1 cellular context compared by ENCODE assay signal in the genomic region with DNA sequence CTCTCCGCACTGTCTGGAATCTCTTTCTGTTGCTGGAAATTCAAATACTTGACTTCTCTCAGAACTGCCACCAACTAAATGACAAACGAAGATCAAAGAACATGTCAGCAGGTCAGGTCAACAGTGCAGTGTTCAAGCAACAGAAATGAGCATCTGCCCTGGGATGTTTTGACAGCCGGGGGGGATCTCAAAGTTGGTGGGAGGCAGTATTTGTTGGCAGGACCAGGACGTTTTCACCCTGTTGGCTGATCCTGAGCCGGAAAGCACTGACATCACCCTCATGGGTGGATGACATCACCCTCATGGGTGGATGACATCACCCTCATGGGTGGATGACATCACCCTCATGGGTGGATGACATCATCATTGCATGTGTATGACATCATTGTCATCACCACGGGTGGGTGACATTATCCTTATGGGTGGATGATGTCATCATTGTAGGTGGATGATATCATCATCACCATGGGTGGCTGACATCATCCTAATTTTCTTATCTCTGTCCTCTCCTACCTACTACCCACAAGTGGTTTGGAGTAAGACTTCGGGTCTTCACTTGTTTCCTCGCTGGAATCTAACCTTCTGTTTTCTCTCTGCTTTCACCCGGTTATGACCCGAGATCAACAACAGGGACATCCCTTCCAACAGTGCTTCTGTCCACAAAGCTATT.
TF ChIP-seq lines count a peak whose summit lies in the region.

No MANE protein-coding gene starts in this region.

TF ChIP-seq in K562, 482 proteins besides CTCF, POLR2A, EP300 and RAD21 (continued from another document and continues in another):
- TF ChIP-seq, protein P1, sequence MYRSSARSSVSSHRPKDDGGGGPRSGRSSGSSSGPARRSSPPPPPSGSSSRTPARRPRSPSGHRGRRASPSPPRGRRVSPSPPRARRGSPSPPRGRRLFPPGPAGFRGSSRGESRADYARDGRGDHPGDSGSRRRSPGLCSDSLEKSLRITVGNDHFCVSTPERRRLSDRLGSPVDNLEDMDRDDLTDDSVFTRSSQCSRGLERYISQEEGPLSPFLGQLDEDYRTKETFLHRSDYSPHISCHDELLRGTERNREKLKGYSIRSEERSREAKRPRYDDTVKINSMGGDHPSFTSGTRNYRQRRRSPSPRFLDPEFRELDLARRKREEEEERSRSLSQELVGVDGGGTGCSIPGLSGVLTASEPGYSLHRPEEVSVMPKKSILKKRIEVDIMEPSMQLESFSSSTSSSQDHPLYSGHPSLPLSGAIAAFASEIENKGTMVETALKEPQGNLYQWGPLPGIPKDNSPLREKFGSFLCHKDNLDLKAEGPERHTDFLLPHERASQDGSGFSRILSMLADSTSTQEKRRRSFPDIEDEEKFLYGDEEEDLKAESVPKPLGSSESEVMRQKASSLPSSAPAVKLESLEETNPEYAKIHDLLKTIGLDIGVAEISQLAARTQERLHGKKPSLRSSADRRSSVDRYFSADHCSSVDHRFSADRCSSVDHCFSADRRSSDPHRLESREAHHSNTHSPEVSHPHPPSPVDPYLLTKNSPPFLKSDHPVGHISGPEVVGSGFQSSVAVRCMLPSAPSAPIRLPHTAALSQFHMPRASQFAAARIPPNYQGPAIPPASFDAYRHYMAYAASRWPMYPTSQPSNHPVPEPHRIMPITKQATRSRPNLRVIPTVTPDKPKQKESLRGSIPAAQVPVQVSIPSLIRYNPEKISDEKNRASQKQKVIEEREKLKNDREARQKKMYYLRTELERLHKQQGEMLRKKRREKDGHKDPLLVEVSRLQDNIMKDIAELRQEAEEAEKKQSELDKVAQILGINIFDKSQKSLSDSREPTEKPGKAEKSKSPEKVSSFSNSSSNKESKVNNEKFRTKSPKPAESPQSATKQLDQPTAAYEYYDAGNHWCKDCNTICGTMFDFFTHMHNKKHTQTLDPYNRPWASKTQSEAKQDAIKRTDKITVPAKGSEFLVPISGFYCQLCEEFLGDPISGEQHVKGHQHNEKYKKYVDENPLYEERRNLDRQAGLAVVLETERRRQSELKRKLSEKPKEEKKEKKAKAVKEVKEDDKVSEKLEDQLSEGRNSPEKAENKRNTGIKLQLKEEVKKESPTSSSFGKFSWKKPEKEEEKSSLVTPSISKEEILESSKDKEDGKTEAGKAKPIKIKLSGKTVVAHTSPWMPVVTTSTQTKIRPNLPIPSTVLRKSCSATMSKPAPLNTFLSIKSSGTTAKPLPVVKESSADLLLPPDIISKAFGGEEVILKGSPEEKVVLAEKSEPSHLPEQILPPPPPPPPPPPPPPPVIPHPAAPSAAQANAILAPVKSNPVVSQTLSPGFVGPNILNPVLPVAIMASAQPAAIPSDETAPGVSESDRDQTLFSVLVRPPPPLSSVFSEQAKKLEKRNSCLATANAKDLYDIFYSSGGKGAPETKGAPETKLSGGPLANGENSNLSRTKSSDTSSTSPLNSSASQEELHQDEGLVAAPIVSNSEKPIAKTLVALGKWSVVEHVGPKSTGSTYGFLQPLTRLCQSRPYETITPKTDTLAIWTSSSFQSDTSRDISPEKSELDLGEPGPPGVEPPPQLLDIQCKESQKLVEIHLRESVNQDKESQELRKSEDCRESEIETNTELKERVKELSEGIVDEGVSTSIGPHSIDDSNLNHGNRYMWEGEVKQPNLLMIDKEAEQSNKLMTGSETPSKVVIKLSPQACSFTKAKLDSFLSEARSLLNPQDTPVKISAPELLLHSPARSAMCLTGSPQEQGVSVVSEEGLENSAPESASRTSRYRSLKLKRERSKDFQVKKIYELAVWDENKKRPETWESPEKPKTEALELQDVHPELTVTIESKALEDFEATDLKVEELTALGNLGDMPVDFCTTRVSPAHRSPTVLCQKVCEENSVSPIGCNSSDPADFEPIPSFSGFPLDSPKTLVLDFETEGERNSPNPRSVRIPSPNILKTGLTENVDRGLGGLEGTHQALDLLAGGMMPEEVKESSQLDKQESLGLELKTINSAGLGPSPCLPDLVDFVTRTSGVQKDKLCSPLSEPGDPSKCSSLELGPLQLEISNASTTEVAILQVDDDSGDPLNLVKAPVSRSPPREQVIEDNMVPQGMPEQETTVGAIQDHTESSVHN (IDR thresholded peaks at IDR 0.05; ENCODE audit: borderline replicate concordance in 1 of 2, low read depth in 1 of 2): peak; percentile 88 to 99; a peak in 2 of 4 replicates
- TF ChIP-seq, protein P2, sequence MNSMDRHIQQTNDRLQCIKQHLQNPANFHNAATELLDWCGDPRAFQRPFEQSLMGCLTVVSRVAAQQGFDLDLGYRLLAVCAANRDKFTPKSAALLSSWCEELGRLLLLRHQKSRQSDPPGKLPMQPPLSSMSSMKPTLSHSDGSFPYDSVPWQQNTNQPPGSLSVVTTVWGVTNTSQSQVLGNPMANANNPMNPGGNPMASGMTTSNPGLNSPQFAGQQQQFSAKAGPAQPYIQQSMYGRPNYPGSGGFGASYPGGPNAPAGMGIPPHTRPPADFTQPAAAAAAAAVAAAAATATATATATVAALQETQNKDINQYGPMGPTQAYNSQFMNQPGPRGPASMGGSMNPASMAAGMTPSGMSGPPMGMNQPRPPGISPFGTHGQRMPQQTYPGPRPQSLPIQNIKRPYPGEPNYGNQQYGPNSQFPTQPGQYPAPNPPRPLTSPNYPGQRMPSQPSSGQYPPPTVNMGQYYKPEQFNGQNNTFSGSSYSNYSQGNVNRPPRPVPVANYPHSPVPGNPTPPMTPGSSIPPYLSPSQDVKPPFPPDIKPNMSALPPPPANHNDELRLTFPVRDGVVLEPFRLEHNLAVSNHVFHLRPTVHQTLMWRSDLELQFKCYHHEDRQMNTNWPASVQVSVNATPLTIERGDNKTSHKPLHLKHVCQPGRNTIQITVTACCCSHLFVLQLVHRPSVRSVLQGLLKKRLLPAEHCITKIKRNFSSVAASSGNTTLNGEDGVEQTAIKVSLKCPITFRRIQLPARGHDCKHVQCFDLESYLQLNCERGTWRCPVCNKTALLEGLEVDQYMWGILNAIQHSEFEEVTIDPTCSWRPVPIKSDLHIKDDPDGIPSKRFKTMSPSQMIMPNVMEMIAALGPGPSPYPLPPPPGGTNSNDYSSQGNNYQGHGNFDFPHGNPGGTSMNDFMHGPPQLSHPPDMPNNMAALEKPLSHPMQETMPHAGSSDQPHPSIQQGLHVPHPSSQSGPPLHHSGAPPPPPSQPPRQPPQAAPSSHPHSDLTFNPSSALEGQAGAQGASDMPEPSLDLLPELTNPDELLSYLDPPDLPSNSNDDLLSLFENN (IDR thresholded peaks at IDR 0.05; ENCODE audit: low read depth in 2 of 2, low read length in 2 of 2): no peak
- TF ChIP-seq SMARCC2 (IDR thresholded peaks at IDR 0.05; ENCODE audit: low read depth): peak; percentile 48; the same call in 1 of the 2 replicates
- no peak for TF ChIP-seq COPS2 (conservative IDR thresholded peaks at IDR 0.05)
- no peak for TF ChIP-seq MBD2 (IDR thresholded peaks at IDR 0.05; ENCODE audit: borderline replicate concordance, low read depth)
- no peak for TF ChIP-seq KLF10 (CRISPR knock-in tag; IDR thresholded peaks at IDR 0.05)
- no peak for TF ChIP-seq ZKSCAN3 (CRISPR knock-in tag; IDR thresholded peaks at IDR 0.05)
- no peak for TF ChIP-seq SUPT5H (IDR thresholded peaks at IDR 0.05)
- TF ChIP-seq, protein P3, sequence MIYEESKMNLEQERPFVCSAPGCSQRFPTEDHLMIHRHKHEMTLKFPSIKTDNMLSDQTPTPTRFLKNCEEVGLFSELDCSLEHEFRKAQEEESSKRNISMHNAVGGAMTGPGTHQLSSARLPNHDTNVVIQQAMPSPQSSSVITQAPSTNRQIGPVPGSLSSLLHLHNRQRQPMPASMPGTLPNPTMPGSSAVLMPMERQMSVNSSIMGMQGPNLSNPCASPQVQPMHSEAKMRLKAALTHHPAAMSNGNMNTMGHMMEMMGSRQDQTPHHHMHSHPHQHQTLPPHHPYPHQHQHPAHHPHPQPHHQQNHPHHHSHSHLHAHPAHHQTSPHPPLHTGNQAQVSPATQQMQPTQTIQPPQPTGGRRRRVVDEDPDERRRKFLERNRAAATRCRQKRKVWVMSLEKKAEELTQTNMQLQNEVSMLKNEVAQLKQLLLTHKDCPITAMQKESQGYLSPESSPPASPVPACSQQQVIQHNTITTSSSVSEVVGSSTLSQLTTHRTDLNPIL (CRISPR knock-in tag; IDR thresholded peaks at IDR 0.05): peak; percentile 40; the same call in 1 of the 2 replicates
- no peak for TF ChIP-seq CBFA2T2 (conservative IDR thresholded peaks at IDR 0.05)
- TF ChIP-seq, protein P4, sequence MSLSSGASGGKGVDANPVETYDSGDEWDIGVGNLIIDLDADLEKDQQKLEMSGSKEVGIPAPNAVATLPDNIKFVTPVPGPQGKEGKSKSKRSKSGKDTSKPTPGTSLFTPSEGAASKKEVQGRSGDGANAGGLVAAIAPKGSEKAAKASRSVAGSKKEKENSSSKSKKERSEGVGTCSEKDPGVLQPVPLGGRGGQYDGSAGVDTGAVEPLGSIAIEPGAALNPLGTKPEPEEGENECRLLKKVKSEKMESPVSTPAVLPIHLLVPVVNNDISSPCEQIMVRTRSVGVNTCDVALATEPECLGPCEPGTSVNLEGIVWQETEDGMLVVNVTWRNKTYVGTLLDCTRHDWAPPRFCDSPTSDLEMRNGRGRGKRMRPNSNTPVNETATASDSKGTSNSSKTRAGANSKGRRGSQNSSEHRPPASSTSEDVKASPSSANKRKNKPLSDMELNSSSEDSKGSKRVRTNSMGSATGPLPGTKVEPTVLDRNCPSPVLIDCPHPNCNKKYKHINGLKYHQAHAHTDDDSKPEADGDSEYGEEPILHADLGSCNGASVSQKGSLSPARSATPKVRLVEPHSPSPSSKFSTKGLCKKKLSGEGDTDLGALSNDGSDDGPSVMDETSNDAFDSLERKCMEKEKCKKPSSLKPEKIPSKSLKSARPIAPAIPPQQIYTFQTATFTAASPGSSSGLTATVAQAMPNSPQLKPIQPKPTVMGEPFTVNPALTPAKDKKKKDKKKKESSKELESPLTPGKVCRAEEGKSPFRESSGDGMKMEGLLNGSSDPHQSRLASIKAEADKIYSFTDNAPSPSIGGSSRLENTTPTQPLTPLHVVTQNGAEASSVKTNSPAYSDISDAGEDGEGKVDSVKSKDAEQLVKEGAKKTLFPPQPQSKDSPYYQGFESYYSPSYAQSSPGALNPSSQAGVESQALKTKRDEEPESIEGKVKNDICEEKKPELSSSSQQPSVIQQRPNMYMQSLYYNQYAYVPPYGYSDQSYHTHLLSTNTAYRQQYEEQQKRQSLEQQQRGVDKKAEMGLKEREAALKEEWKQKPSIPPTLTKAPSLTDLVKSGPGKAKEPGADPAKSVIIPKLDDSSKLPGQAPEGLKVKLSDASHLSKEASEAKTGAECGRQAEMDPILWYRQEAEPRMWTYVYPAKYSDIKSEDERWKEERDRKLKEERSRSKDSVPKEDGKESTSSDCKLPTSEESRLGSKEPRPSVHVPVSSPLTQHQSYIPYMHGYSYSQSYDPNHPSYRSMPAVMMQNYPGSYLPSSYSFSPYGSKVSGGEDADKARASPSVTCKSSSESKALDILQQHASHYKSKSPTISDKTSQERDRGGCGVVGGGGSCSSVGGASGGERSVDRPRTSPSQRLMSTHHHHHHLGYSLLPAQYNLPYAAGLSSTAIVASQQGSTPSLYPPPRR (CRISPR knock-in tag; IDR thresholded peaks at IDR 0.05; ENCODE audit: borderline replicate concordance): 0 out of 2 replicates have a peak, but pooled peaks have one; percentile 27
- no peak for TF ChIP-seq STAT5B (CRISPR knock-in tag; IDR thresholded peaks at IDR 0.05)
- peak; percentile 88 for TF ChIP-seq MTA1 (IDR thresholded peaks at IDR 0.05; ENCODE audit: borderline replicate concordance)
- TF ChIP-seq NR4A1 (CRISPR knock-in tag; IDR thresholded peaks at IDR 0.05): no peak
- no peak for TF ChIP-seq NR4A1 (tag; IDR thresholded peaks at IDR 0.05)
- TF ChIP-seq NR2C1 (IDR thresholded peaks at IDR 0.05): no peak
- TF ChIP-seq NR2C1 (tag; IDR thresholded peaks at IDR 0.05): peak; percentile 32; the same call in 1 of the 2 replicates
- no peak for TF ChIP-seq ZFP30 (CRISPR knock-in tag; IDR thresholded peaks at IDR 0.05; ENCODE audit: borderline replicate concordance)
- TF ChIP-seq, protein P5, sequence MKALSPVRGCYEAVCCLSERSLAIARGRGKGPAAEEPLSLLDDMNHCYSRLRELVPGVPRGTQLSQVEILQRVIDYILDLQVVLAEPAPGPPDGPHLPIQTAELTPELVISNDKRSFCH (CRISPR knock-in tag; IDR thresholded peaks at IDR 0.05): no peak
- TF ChIP-seq, protein P5 (tag; IDR thresholded peaks at IDR 0.05): peak; percentile 72
- peak; percentile 71; the same call in 1 of the 2 replicates for TF ChIP-seq HDAC2 (IDR thresholded peaks at IDR 0.05)
- peak; percentile 46; the same call in 1 of the 2 replicates for TF ChIP-seq ZNF644 (tag; IDR thresholded peaks at IDR 0.05; ENCODE audit: low read depth)
- TF ChIP-seq PHB (CRISPR knock-in tag; IDR thresholded peaks at IDR 0.05): no peak
- peak; percentile 99 for TF ChIP-seq CREM (IDR thresholded peaks at IDR 0.05; ENCODE audit: low read depth)
- TF ChIP-seq PHTF2 (CRISPR knock-in tag; IDR thresholded peaks at IDR 0.05): no peak
- no peak for TF ChIP-seq ASH1L (IDR thresholded peaks at IDR 0.05; ENCODE audit: borderline replicate concordance, low read depth, partially characterized antibody)
- TF ChIP-seq, protein P6, sequence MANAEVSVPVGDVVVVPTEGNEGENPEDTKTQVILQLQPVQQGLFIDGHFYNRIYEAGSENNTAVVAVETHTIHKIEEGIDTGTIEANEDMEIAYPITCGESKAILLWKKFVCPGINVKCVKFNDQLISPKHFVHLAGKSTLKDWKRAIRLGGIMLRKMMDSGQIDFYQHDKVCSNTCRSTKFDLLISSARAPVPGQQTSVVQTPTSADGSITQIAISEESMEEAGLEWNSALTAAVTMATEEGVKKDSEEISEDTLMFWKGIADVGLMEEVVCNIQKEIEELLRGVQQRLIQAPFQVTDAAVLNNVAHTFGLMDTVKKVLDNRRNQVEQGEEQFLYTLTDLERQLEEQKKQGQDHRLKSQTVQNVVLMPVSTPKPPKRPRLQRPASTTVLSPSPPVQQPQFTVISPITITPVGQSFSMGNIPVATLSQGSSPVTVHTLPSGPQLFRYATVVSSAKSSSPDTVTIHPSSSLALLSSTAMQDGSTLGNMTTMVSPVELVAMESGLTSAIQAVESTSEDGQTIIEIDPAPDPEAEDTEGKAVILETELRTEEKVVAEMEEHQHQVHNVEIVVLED (CRISPR knock-in tag; IDR thresholded peaks at IDR 0.05): no peak
- TF ChIP-seq, protein P7, sequence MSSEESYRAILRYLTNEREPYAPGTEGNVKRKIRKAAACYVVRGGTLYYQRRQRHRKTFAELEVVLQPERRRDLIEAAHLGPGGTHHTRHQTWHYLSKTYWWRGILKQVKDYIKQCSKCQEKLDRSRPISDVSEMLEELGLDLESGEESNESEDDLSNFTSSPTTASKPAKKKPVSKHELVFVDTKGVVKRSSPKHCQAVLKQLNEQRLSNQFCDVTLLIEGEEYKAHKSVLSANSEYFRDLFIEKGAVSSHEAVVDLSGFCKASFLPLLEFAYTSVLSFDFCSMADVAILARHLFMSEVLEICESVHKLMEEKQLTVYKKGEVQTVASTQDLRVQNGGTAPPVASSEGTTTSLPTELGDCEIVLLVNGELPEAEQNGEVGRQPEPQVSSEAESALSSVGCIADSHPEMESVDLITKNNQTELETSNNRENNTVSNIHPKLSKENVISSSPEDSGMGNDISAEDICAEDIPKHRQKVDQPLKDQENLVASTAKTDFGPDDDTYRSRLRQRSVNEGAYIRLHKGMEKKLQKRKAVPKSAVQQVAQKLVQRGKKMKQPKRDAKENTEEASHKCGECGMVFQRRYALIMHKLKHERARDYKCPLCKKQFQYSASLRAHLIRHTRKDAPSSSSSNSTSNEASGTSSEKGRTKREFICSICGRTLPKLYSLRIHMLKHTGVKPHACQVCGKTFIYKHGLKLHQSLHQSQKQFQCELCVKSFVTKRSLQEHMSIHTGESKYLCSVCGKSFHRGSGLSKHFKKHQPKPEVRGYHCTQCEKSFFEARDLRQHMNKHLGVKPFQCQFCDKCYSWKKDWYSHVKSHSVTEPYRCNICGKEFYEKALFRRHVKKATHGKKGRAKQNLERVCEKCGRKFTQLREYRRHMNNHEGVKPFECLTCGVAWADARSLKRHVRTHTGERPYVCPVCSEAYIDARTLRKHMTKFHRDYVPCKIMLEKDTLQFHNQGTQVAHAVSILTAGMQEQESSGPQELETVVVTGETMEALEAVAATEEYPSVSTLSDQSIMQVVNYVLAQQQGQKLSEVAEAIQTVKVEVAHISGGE (CRISPR knock-in tag; IDR thresholded peaks at IDR 0.05): 0 out of 6 replicates have a peak, but pooled peaks of 1 of the 3 experiments have one; percentile 28
- no peak for TF ChIP-seq ZSCAN29 (IDR thresholded peaks at IDR 0.05)
